In the genomic region with DNA sequence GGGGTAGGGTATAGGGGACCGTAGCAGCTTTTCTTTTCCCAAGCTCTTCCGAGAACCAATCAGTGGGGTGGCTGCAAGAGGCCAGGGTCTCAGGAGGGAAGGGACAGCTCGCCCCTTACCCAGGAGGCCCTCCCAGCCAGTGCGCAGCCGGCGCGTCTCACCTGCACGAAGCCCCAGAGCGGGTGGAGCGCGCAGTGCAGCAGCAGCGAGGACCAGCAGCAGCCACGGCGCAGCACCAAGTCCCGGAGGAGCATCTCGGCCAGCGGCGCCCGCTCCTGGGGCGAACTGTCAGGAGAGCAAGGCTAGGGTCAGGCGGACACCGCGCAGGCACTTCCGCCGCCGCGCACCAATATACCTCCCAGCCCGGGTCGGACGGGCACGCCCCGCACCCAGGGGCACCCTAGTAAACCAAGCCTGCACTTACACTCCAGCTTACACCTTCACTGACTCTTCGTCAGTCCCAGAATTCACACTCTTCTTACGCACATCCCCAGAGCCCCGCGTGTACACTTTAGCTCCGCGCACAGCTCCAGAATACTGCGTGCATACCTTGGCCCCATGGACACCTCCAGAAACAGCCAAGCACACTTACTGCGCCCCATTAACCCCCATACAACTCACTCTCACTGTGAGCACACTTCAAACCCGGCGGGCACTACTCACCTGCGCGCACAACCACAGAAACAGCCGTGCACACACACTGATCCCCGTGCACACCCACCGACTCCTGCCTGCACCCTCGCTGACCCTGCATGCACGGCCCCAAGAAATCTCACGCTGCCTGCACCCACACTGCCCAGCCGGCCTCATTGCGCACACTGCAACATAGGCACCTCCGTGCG, we compare ENCODE assay signal across 12 cellular contexts. TPM values are rescaled to one million over a fixed set of nuclear protein-coding genes. Genes with fewer than 3 reads are reported as not detected.
DNase-seq lines count a peak whose midpoint lies in the region; ATAC-seq and TF ChIP-seq lines count a peak whose summit lies in the region.
"Had no signal": no experiment of that assay in that cellular context is flagged by ENCODE, and none has a peak within 500 bp of the region (broad histone marks: within the 10 kb centered on the region; RNA-seq: fewer than 3 reads in every experiment).

No MANE protein-coding gene starts in this region.

- H3K27me3 Mint-ChIP-seq in nephron (ENCODE audit: low read depth) = peaks cover 88% of the 10 kb centered on the region

- no peak for ATAC-seq in Right ventricle myocardium inferior
- peak; percentile 3 for ATAC-seq in upper lobe of right lung
- no peak for ATAC-seq in HG03280 (IDR thresholded peaks at IDR 0.05; ENCODE audit: unreplicated experiment)
- ATAC-seq in HG03378 (IDR thresholded peaks at IDR 0.05; ENCODE audit: unreplicated experiment) = no peak

- peak overlapping the region; percentile 69 to 83 (median 80) for H3K4me3 Mint-ChIP-seq in nephron

- no peaks in the 10 kb centered on the region for H3K36me3 Mint-ChIP-seq in nephron (ENCODE audit: low read depth)

- H3K9me3 ChIP-seq in cardiac muscle cell (ENCODE audit: low read depth) (no peaks in the 10 kb centered on the region), upper lobe of right lung (no peaks in the 10 kb centered on the region)

- no peak overlapping the region for H3K27ac ChIP-seq in cardiac muscle cell
- H3K27ac ChIP-seq in upper lobe of right lung = no peak overlapping the region

- H3K4me3 ChIP-seq in cardiac muscle cell = peak overlapping the region; percentile 37
- peak overlapping the region; percentile 37 for H3K4me3 ChIP-seq in upper lobe of right lung

- DNase-seq in cardiac muscle cell (ENCODE audit: low read depth in 1 of 2, low spot score in 1 of 2) (peak in 1 of 2 donors; percentile 63), Right ventricle myocardium inferior (ENCODE audit: missing footprints) (no peak), foreskin melanocyte (peak; percentile 5), upper lobe of right lung (no peak), NCI-H510A treated with DMSO at 0.1 percent for 48 hours (lab: John Stamatoyannopoulos, UW) (no peak)
- DNase-seq: MM.1S, SW 1271 had no signal

- H3K9me3 Mint-ChIP-seq in nephron = peaks cover 4% of the 10 kb centered on the region

- no peak for TF ChIP-seq CTCF in cardiac muscle cell (IDR thresholded peaks at IDR 0.05; ENCODE audit: low read depth, low read length)
- TF ChIP-seq CTCF in nephron (IDR thresholded peaks at IDR 0.05; ENCODE audit: unreplicated experiment in 3 of 3) = no peak
- TF ChIP-seq CTCF in upper lobe of right lung (IDR thresholded peaks at IDR 0.05) = no peak

- intact Hi-C loops in Right ventricle myocardium inferior (cut with DNase I) (no loop called here), upper lobe of right lung (cut with DNase I) (no loop called here)

- peaks cover 12% of the 10 kb centered on the region for H3K4me1 ChIP-seq in cardiac muscle cell (ENCODE audit: low read depth)
- H3K4me1 ChIP-seq in upper lobe of right lung = no peaks in the 10 kb centered on the region

- peaks cover 12% of the 10 kb centered on the region for H3K27me3 ChIP-seq in cardiac muscle cell
- H3K27me3 ChIP-seq in upper lobe of right lung = peaks cover 45% of the 10 kb centered on the region

- peak overlapping the region in 2 of 3 experiments; percentile 19 to 28 for H3K27ac Mint-ChIP-seq in nephron

- H3K4me1 Mint-ChIP-seq in nephron = peaks cover 50% of the 10 kb centered on the region

- H3K36me3 ChIP-seq in cardiac muscle cell (no peaks in the 10 kb centered on the region), upper lobe of right lung (no peaks in the 10 kb centered on the region)

RNA-seq across cellular contexts. Expression of a gene that starts 0.6 kb away (rescaled TPM):
- total RNA-seq in cardiac muscle cell (2.6 and 5.7 TPM in 2 replicates), Right ventricle myocardium inferior (10.3 TPM), upper lobe of right lung (1.9 TPM)
- polyA plus RNA-seq in cardiac muscle cell = 0.53 and 2.1 TPM in 2 replicates
- total RNA-seq: glomerular endothelial cell, osteocyte had no signal
